16 cellular contexts compared by ENCODE assay signal in the genomic region with DNA sequence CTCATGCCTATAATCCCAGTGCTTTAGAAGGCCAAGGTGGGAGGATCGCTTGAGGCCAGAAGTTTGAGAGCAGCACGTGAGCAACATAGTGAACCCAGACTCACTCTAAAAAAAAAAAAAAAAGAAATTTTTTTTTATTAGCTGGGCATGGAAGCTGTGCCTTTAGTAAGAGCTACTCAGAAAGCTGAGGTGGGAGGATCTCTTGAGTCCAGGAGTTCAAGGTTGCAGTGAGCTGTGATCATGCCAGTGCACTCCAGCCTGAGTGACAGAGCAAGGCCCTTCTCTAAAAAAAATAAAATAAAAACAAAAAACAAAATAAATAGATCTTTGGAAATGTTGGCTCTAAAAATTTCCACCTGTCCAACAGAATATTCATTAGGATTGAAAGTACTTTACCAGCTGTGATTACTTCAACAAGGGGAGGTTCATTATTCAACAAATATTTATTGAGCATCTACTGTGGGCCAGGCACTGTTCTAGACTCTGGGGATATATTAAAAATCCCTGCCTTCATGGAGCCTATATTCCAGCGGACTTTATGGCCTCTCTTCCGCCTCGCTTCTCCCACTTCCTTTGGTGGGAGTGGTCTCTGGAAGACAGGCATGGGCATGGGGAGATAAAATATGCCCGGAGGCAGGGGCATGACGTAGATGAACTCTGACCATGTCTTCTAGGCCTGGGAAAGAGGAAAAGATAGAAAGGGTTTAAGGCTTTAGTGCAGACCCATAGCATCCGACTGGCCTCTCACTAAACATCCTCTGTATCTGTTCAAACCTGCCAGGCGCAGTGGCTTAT.
"Had no signal": no experiment of that assay in that cellular context is flagged by ENCODE, and none has a peak within 500 bp of the region (broad histone marks: within the 10 kb centered on the region; RNA-seq: fewer than 3 reads in every experiment).

No MANE protein-coding gene starts in this region.

- DNase-seq: activated CD4-positive, alpha-beta T cell treated with anti-CD3 and anti-CD28 coated beads, Interleukin-2, amount 50 U/mL, for 1 hour; activated CD8-positive, alpha-beta memory T cell treated with anti-CD3 and anti-CD28 coated beads for 24 hours; activated naive CD4-positive, alpha-beta T cell; activated naive CD8-positive, alpha-beta T cell treated with anti-CD3 and anti-CD28 coated beads, Interleukin-2, amount 10 ng/mL, durations not matched to agents 7 days and 5 days; effector memory CD4-positive, alpha-beta T cell; islet precursor cell; mesenchymal stem cell; natural killer cell; posterior cingulate gyrus; stimulated activated naive CD8-positive, alpha-beta T cell treated with anti-CD3 and anti-CD28 coated beads, Interleukin-15, amount 100 ng/mL, for 72 hours; T-helper 1 cell; T1000 had no signal

- H3K4me3 ChIP-seq: left lung, thoracic aorta, uterus had no signal

- ATAC-seq: activated CD4-positive, CD25-positive, alpha-beta regulatory T cell treated with anti-CD3 and anti-CD28 coated beads, Interleukin-2, amount 50 U/mL, for 24 hours; natural killer cell; stimulated activated naive CD8-positive, alpha-beta T cell treated with anti-CD3 and anti-CD28 coated beads, Interleukin-15, amount 100 ng/mL, for 72 hours had no signal

- H3K27me3 ChIP-seq: uterus had no signal

- H3K36me3 ChIP-seq: left lung, thoracic aorta, uterus had no signal

- H3K9me3 ChIP-seq: left lung, thoracic aorta, uterus had no signal

- H3K27ac ChIP-seq: thoracic aorta had no signal
